In genomic region chr17:234163-235047, GRCh38 we compare ENCODE assay signal across 15 cellular contexts. TPM values are rescaled to one million over a fixed set of nuclear protein-coding genes. Genes with fewer than 3 reads are reported as not detected.
DNase-seq lines count a peak whose midpoint lies in the region; ATAC-seq and TF ChIP-seq lines count a peak whose summit lies in the region.
"Had no signal": no experiment of that assay in that cellular context is flagged by ENCODE, and none has a peak within 500 bp of the region (broad histone marks: within the 10 kb centered on the region; RNA-seq: fewer than 3 reads in every experiment).

No MANE protein-coding gene starts in this region.

- H3K4me1 ChIP-seq in esophagus (ENCODE audit: control insufficient read depth in 2 of 2, insufficient read depth in 2 of 2, low read length in 1 of 2) (peaks cover 0 to 2% of the 10 kb centered on the region in 2 donors), mucosa of descending colon (ENCODE audit: low read depth) (no peaks in the 10 kb centered on the region), subcutaneous abdominal adipose tissue (ENCODE audit: control insufficient read depth in 5 of 5, insufficient read depth in 5 of 5, low read length in 5 of 5) (peaks cover 0 to 38% (median 6%) of the 10 kb centered on the region in 5 donors)

- H3K27ac ChIP-seq in SK-N-MC, result 0 out of 2 replicates have a peak overlapping the region, but pooled peaks have one; percentile 36
- H3K27ac ChIP-seq in esophagus (ENCODE audit: low read depth in 2 of 2, low read length in 1 of 2), result peak overlapping the region; percentile 57 to 74
- peak overlapping the region; percentile 75 for H3K27ac ChIP-seq in subcutaneous abdominal adipose tissue (ENCODE audit: low read depth, low read length)

- TF ChIP-seq CTCF in mucosa of descending colon (IDR thresholded peaks at IDR 0.05), result no peak

- H3K27me3 ChIP-seq in esophagus (ENCODE audit: control insufficient read depth in 1 of 2, insufficient read depth in 2 of 2, low read length in 2 of 2), result no peaks in the 10 kb centered on the region
- H3K27me3 ChIP-seq in subcutaneous abdominal adipose tissue (ENCODE audit: control insufficient read depth in 5 of 5, insufficient read depth in 4 of 5, low read length in 5 of 5), result no peaks in the 10 kb centered on the region

- DNase-seq in SK-N-MC (ENCODE audit: low read depth, low spot score) (no peak), mucosa of descending colon (peak in 2 of 3 donors; percentile 26 to 52), NCI-H2227 (lab: John Stamatoyannopoulos, UW; ENCODE audit: unreplicated experiment) (no peak)
- no peak for DNase-seq in stimulated activated naive CD4-positive, alpha-beta T cell (lab: John Stamatoyannopoulos, UW)
- DNase-seq in activated naive CD4-positive, alpha-beta T cell (lab: John Stamatoyannopoulos, UW), result no peak
- DNase-seq: activated CD4-positive, alpha-beta T cell treated with anti-CD3 and anti-CD28 coated beads, Interleukin-2, amount 50 U/mL, for 1 hour; CD8-positive, alpha-beta T cell; central memory CD4-positive, alpha-beta T cell; stimulated activated CD4-positive, alpha-beta T cell treated with anti-CD3 and anti-CD28 coated beads, Interleukin-4, amount 100 ng/mL, for 4 hours; stimulated activated naive CD8-positive, alpha-beta T cell treated with anti-CD3 and anti-CD28 coated beads, Interleukin-15, amount 100 ng/mL, for 72 hours; T-helper 1 cell had no signal

- H3K4me3 ChIP-seq in SK-N-MC (no peak overlapping the region), esophagus (ENCODE audit: low read depth in 1 of 2, low read length in 2 of 2) (no peak overlapping the region), mucosa of descending colon (no peak overlapping the region), subcutaneous abdominal adipose tissue (ENCODE audit: low read depth in 1 of 5, low read length in 5 of 5) (peak overlapping the region in 4 of 5 donors; percentile 32 to 54 (median 45))

- H3K9me3 ChIP-seq in SK-N-MC (ENCODE audit: low read depth, low read length) (no peaks in the 10 kb centered on the region), esophagus (ENCODE audit: control insufficient read depth in 2 of 2, insufficient read depth in 1 of 2, low read depth in 1 of 2, low read length in 1 of 2) (no peaks in the 10 kb centered on the region), mucosa of descending colon (no peaks in the 10 kb centered on the region), subcutaneous abdominal adipose tissue (ENCODE audit: control insufficient read depth in 5 of 5, low read length in 5 of 5) (no peaks in the 10 kb centered on the region)

- H3K36me3 ChIP-seq in SK-N-MC (ENCODE audit: insufficient read depth, low read length) (no peaks in the 10 kb centered on the region), esophagus (ENCODE audit: control insufficient read depth in 2 of 2, insufficient read depth in 2 of 2, low read length in 1 of 2) (no peaks in the 10 kb centered on the region), mucosa of descending colon (ENCODE audit: low read depth) (no peaks in the 10 kb centered on the region), subcutaneous abdominal adipose tissue (ENCODE audit: control insufficient read depth in 5 of 5, insufficient read depth in 5 of 5, low read length in 5 of 5) (peaks cover 0 to 20% (median 0%) of the 10 kb centered on the region in 5 donors)

- intact Hi-C loops in mucosa of descending colon (cut with DNase I, micrococcal nuclease), result no loop called here

- H3K9ac ChIP-seq in SK-N-MC (ENCODE audit: insufficient read length), result no peak overlapping the region
- peak overlapping the region in 3 of 5 donors; percentile 63 to 82 (median 64) for H3K9ac ChIP-seq in subcutaneous abdominal adipose tissue (ENCODE audit: low read length in 5 of 5)

- WGBS in esophagus, 2 donors, result 68 to 70% methylated on average over 21 to 25 of the region's 26 CpGs

- ATAC-seq in mucosa of descending colon, result peak; percentile 52
- ATAC-seq in HG03469 (IDR thresholded peaks at IDR 0.05; ENCODE audit: unreplicated experiment), result no peak
- ATAC-seq: CD8-positive, alpha-beta T cell; stimulated activated naive CD8-positive, alpha-beta T cell treated with anti-CD3 and anti-CD28 coated beads, Interleukin-15, amount 100 ng/mL, for 72 hours had no signal

RNA-seq across cellular contexts. Expression of gene DOC2B, which starts 53.0 kb away (rescaled TPM):
- polyA plus RNA-seq in esophagus, result 10 to 100 TPM in 1 of 2 donors, 1 to 10 TPM in 1; 2.0 to 14.5 TPM
- 1 to 10 TPM; 3.2 to 6.7 (median 4.0) TPM for total RNA-seq in mucosa of descending colon
- total RNA-seq: MCF 10A had no signal

Comparison
In these comparisons a context has a peak if more than half of its experiments do, and no peak if none do; other contexts are left out.
1. DNase-seq: peak in mucosa of descending colon (2 of 3); none in SK-N-MC (single experiment), stimulated activated naive CD4-positive, alpha-beta T cell (0 of 6), NCI-H2227 (single experiment) and activated naive CD4-positive, alpha-beta T cell (0 of 4).
2. H3K4me3 ChIP-seq: peak in subcutaneous abdominal adipose tissue (4 of 5); none in SK-N-MC (single experiment), esophagus (0 of 2) and mucosa of descending colon (single experiment).
3. Peak in every context shown above with its lines, with median percentiles within 50 percentile points of each other: H3K27ac ChIP-seq.